9 cellular contexts compared by ENCODE assay signal in genomic region chr13:37109080-37109678, GRCh38. TPM values are rescaled to one million over a fixed set of nuclear protein-coding genes. Genes with fewer than 3 reads are reported as not detected.
A peak's percentile ranks its signal among the peaks of the same experiment; 100 is the strongest.
DNase-seq lines count a peak whose midpoint lies in the region; ATAC-seq and TF ChIP-seq lines count a peak whose summit lies in the region.
"Had no signal": no experiment of that assay in that cellular context is flagged by ENCODE, and none has a peak within 500 bp of the region (broad histone marks: within the 10 kb centered on the region; RNA-seq: fewer than 3 reads in every experiment).

No MANE protein-coding gene starts in this region.

- no peaks in the 10 kb centered on the region for H3K27me3 Mint-ChIP-seq in endothelial cell (ENCODE audit: unreplicated experiment)
- H3K27me3 Mint-ChIP-seq in activated CD4-positive, alpha-beta memory T cell treated with anti-CD3 and anti-CD28 coated beads for 36 hours: peaks cover 5% of the 10 kb centered on the region
- H3K27me3 Mint-ChIP-seq: activated naive CD8-positive, alpha-beta T cell treated with anti-CD3 and anti-CD28 coated beads, Interleukin-2, amount 10 ng/mL, durations not matched to agents 7 days and 5 days had no signal

- intact Hi-C loops in Right ventricle myocardium superior (cut with DNase I) (loop anchor here (2.0 kb wide), 1 partner anchor 494 kb away; no protein-coding TSS in a partner anchor), Right ventricle myocardium inferior (cut with DNase I) (loop anchor here (1.0 kb wide), 1 partner anchor 493 kb away; no protein-coding TSS in a partner anchor)
- intact Hi-C loops in activated CD4-positive, alpha-beta memory T cell treated with anti-CD3 and anti-CD28 coated beads for 36 hours (cut with micrococcal nuclease): no loop called here

- TF ChIP-seq CTCF in endothelial cell (IDR thresholded peaks at IDR 0.05; ENCODE audit: unreplicated experiment) (peak; percentile 68), neural cell (IDR thresholded peaks at IDR 0.05; ENCODE audit: poor library complexity, severe bottlenecking) (peak; percentile 84)

- no peaks in the 10 kb centered on the region for H3K27me3 ChIP-seq in neural cell (ENCODE audit: insufficient read depth, low read depth, low read length)

- no peaks in the 10 kb centered on the region for H3K9me3 ChIP-seq in neural cell (ENCODE audit: low read length)

- H3K27ac ChIP-seq in neural cell (ENCODE audit: low read length): no peak overlapping the region

- H3K9me2 ChIP-seq in neural cell (ENCODE audit: insufficient read depth, low read length): no peaks in the 10 kb centered on the region

- no peaks in the 10 kb centered on the region for H4K20me1 ChIP-seq in neural cell (ENCODE audit: insufficient read depth)

- no peak overlapping the region for H2AFZ ChIP-seq in neural cell (ENCODE audit: low read depth, low read length)

- DNase-seq in Right ventricle myocardium superior (no peak), Right ventricle myocardium inferior (ENCODE audit: missing footprints) (no peak), NCI-H748 treated with DMSO at 0.1 percent for 48 hours (lab: John Stamatoyannopoulos, UW) (peak; percentile 51), endothelial cell (ENCODE audit: low spot score) (peak; percentile 30), GOT3 (lab: John Stamatoyannopoulos, UW) (no peak)
- DNase-seq in activated CD4-positive, alpha-beta memory T cell treated with anti-CD3 and anti-CD28 coated beads for 36 hours: no peak
- DNase-seq: activated naive CD8-positive, alpha-beta T cell treated with anti-CD3 and anti-CD28 coated beads, Interleukin-2, amount 10 ng/mL, durations not matched to agents 7 days and 5 days had no signal

- TF ChIP-seq RAD21 in neural cell (conservative IDR thresholded peaks at IDR 0.05): peak; percentile 91

- no peaks in the 10 kb centered on the region for H3F3A ChIP-seq in neural cell (ENCODE audit: insufficient read depth, low read length, poor library complexity, severe bottlenecking)

- H3K79me2 ChIP-seq in neural cell (replicated peaks; ENCODE audit: insufficient read depth, low read length): no peaks in the 10 kb centered on the region

- H3K4me2 ChIP-seq in neural cell (ENCODE audit: low read length): no peak overlapping the region

- H3K36me3 ChIP-seq in neural cell (ENCODE audit: insufficient read depth, low read length): no peaks in the 10 kb centered on the region

- no peak overlapping the region for H3K4me3 Mint-ChIP-seq in endothelial cell (ENCODE audit: unreplicated experiment)
- H3K4me3 Mint-ChIP-seq in activated CD4-positive, alpha-beta memory T cell treated with anti-CD3 and anti-CD28 coated beads for 36 hours: no peak overlapping the region
- H3K4me3 Mint-ChIP-seq: activated naive CD8-positive, alpha-beta T cell treated with anti-CD3 and anti-CD28 coated beads, Interleukin-2, amount 10 ng/mL, durations not matched to agents 7 days and 5 days had no signal

- POLR2A ChIA-PET in activated CD4-positive, alpha-beta memory T cell treated with anti-CD3 and anti-CD28 coated beads for 36 hours (lab: Charles Lee): no interaction called here

- peaks cover 5% of the 10 kb centered on the region for H3K4me1 Mint-ChIP-seq in endothelial cell (ENCODE audit: unreplicated experiment)
- H3K4me1 Mint-ChIP-seq in activated CD4-positive, alpha-beta memory T cell treated with anti-CD3 and anti-CD28 coated beads for 36 hours (ENCODE audit: low read depth): no peaks in the 10 kb centered on the region
- H3K4me1 Mint-ChIP-seq: activated naive CD8-positive, alpha-beta T cell treated with anti-CD3 and anti-CD28 coated beads, Interleukin-2, amount 10 ng/mL, durations not matched to agents 7 days and 5 days had no signal

- no peak overlapping the region for H3K27ac Mint-ChIP-seq in endothelial cell (ENCODE audit: unreplicated experiment)
- no peak overlapping the region for H3K27ac Mint-ChIP-seq in activated CD4-positive, alpha-beta memory T cell treated with anti-CD3 and anti-CD28 coated beads for 36 hours
- H3K27ac Mint-ChIP-seq: activated naive CD8-positive, alpha-beta T cell treated with anti-CD3 and anti-CD28 coated beads, Interleukin-2, amount 10 ng/mL, durations not matched to agents 7 days and 5 days had no signal

- H3K9me3 Mint-ChIP-seq in endothelial cell (ENCODE audit: unreplicated experiment): no peaks in the 10 kb centered on the region
- no peaks in the 10 kb centered on the region for H3K9me3 Mint-ChIP-seq in activated CD4-positive, alpha-beta memory T cell treated with anti-CD3 and anti-CD28 coated beads for 36 hours
- H3K9me3 Mint-ChIP-seq: activated naive CD8-positive, alpha-beta T cell treated with anti-CD3 and anti-CD28 coated beads, Interleukin-2, amount 10 ng/mL, durations not matched to agents 7 days and 5 days had no signal

- no peak overlapping the region for H3K9ac ChIP-seq in neural cell (ENCODE audit: low read length)

- CTCF ChIA-PET in activated CD4-positive, alpha-beta memory T cell treated with anti-CD3 and anti-CD28 coated beads for 36 hours (lab: Charles Lee): no interaction called here

- no peak overlapping the region for H3K4me3 ChIP-seq in neural cell (ENCODE audit: low read length)

- ATAC-seq in Right ventricle myocardium superior (ENCODE audit: poor library complexity) (peak; percentile 83), Right ventricle myocardium inferior (no peak), GM19463 (IDR thresholded peaks at IDR 0.05; ENCODE audit: unreplicated experiment) (no peak)

- TF ChIP-seq EP300 in neural cell (conservative IDR thresholded peaks at IDR 0.05; ENCODE audit: poor library complexity, severe bottlenecking): no peak

- H3K36me3 Mint-ChIP-seq in endothelial cell (ENCODE audit: low read depth, unreplicated experiment): no peaks in the 10 kb centered on the region
- no peaks in the 10 kb centered on the region for H3K36me3 Mint-ChIP-seq in activated CD4-positive, alpha-beta memory T cell treated with anti-CD3 and anti-CD28 coated beads for 36 hours
- H3K36me3 Mint-ChIP-seq: activated naive CD8-positive, alpha-beta T cell treated with anti-CD3 and anti-CD28 coated beads, Interleukin-2, amount 10 ng/mL, durations not matched to agents 7 days and 5 days had no signal

TF ChIP-seq in neural cell, 6 proteins besides CTCF, POLR2A, EP300 and RAD21:
- TF ChIP-seq TAF1 (IDR thresholded peaks at IDR 0.05; ENCODE audit: low read depth): no peak
- TF ChIP-seq SMC3 (conservative IDR thresholded peaks at IDR 0.05; ENCODE audit: poor library complexity): peak; percentile 91

RNA-seq across cellular contexts. Expression of gene CSNK1A1L, which starts 3.7 kb away (rescaled TPM):
- total RNA-seq in Right ventricle myocardium superior (not detected), Right ventricle myocardium inferior (not detected), endothelial cell (ENCODE audit: unreplicated experiment) (not detected)
- not detected in 2 replicates for polyA plus RNA-seq in neural cell
- polyA minus RNA-seq in neural cell: not detected in 2 replicates
- not detected for total RNA-seq in activated CD4-positive, alpha-beta memory T cell treated with anti-CD3 and anti-CD28 coated beads for 36 hours
- total RNA-seq: activated naive CD8-positive, alpha-beta T cell treated with anti-CD3 and anti-CD28 coated beads, Interleukin-2, amount 10 ng/mL, durations not matched to agents 7 days and 5 days had no signal

RNA-seq across cellular contexts. Expression of gene SUPT20H, which starts 49.7 kb away (rescaled TPM):
- total RNA-seq in Right ventricle myocardium superior (23.3 TPM), Right ventricle myocardium inferior (20.7 TPM), endothelial cell (ENCODE audit: unreplicated experiment) (56.1 TPM)
- polyA plus RNA-seq in neural cell: 80.7 and 89.2 TPM in 2 replicates
- polyA minus RNA-seq in neural cell: 152 and 179 TPM in 2 replicates
- total RNA-seq in activated CD4-positive, alpha-beta memory T cell treated with anti-CD3 and anti-CD28 coated beads for 36 hours: 10 to 100 TPM; 56.8 TPM

Comparison
In these comparisons a context has a peak if more than half of its experiments do, and no peak if none do; other contexts are left out.
1. DNase-seq: peak in NCI-H748 treated with DMSO at 0.1 percent for 48 hours (single experiment) and endothelial cell (single experiment); none in Right ventricle myocardium superior (single experiment), Right ventricle myocardium inferior (single experiment), GOT3 (single experiment) and activated CD4-positive, alpha-beta memory T cell treated with anti-CD3 and anti-CD28 coated beads for 36 hours (single experiment).